ENCODE assay signal across 8 cellular contexts in genomic region chr9:108934323-108934885, GRCh38. TPM values are rescaled to one million over a fixed set of nuclear protein-coding genes. Genes with fewer than 3 reads are reported as not detected.
DNase-seq lines count a peak whose midpoint lies in the region; ATAC-seq and TF ChIP-seq lines count a peak whose summit lies in the region.

ABITRAM (plus strand) TSS chr9:108934400; CDS start chr9:108934487, 87 bp downstream.

- peak within 1 kb of the TSS; percentile 98 to 100 (median 99) for H3K4me3 Mint-ChIP-seq in IgD-negative memory B cell
- H3K4me3 Mint-ChIP-seq in natural killer cell treated with Interleukin-12 subunit alpha and Interleukin-12 subunit beta and Interleukin-15 and Interleukin-18, amount 100 ng/mL, for 72 hours = peak within 1 kb of the TSS; percentile 88

- H3K27ac Mint-ChIP-seq in IgD-negative memory B cell = peak within 1 kb of the TSS; percentile 81 to 99 (median 96)
- H3K27ac Mint-ChIP-seq in natural killer cell treated with Interleukin-12 subunit alpha and Interleukin-12 subunit beta and Interleukin-15 and Interleukin-18, amount 100 ng/mL, for 72 hours = peak within 1 kb of the TSS; percentile 87 to 97

- H3K9me3 Mint-ChIP-seq in IgD-negative memory B cell = no peaks in the 10 kb centered on the region
- no peaks in the 10 kb centered on the region for H3K9me3 Mint-ChIP-seq in natural killer cell treated with Interleukin-12 subunit alpha and Interleukin-12 subunit beta and Interleukin-15 and Interleukin-18, amount 100 ng/mL, for 72 hours

- no peaks in the 10 kb centered on the region for H3K9me3 ChIP-seq in Peyer's patch

- DNase-seq in DMS153 (lab: John Stamatoyannopoulos, UW) = peak; percentile 49
- peak; percentile 68 to 88 (median 86) for DNase-seq in Peyer's patch
- peak; percentile 70 for DNase-seq in activated T-helper 9 cell treated with anti-CD3 and anti-CD28 coated beads, Interleukin-2, amount 50 U/mL, for 16 hours (ENCODE audit: low read depth)
- peak; percentile 86 for DNase-seq in fibroblast of pulmonary artery (ENCODE audit: low read depth)
- DNase-seq in natural killer cell treated with Interleukin-12 subunit alpha and Interleukin-12 subunit beta and Interleukin-15 and Interleukin-18, amount 100 ng/mL, for 72 hours (ENCODE audit: low spot score) = peak; percentile 86
- DNase-seq in stimulated activated naive CD4-positive, alpha-beta T cell treated with Interleukin-2 at 50 U/mL for 16 hours (lab: John Stamatoyannopoulos, UW) = peak; percentile 81

- no peaks in the 10 kb centered on the region for H3K27me3 ChIP-seq in Peyer's patch

- H3K4me1 Mint-ChIP-seq in IgD-negative memory B cell = peaks cover 16 to 26% (median 18%) of the 10 kb centered on the region in 3 donors
- H3K4me1 Mint-ChIP-seq in natural killer cell treated with Interleukin-12 subunit alpha and Interleukin-12 subunit beta and Interleukin-15 and Interleukin-18, amount 100 ng/mL, for 72 hours (ENCODE audit: low read depth in 2 of 2) = peaks cover 18 to 30% of the 10 kb centered on the region in 2 donors

- H3K4me3 ChIP-seq in Peyer's patch = peak within 1 kb of the TSS; percentile 70 to 94 (median 86)
- H3K4me3 ChIP-seq in fibroblast of pulmonary artery (replicated peaks; ENCODE audit: low read depth, low read length) = peak within 1 kb of the TSS; percentile 96

- H3K36me3 ChIP-seq in Peyer's patch = peaks cover 0 to 13% (median 0%) of the 10 kb centered on the region in 3 donors

- TF ChIP-seq CTCF in Peyer's patch (IDR thresholded peaks at IDR 0.05) (no peak), fibroblast of pulmonary artery (IDR thresholded peaks at IDR 0.05; ENCODE audit: low read length, missing control alignments) (no peak)

- TF ChIP-seq POLR2A in Peyer's patch (IDR thresholded peaks at IDR 0.05) = peak in 1 of 2 donors; percentile 11

- H3K27ac ChIP-seq in Peyer's patch = peak within 1 kb of the TSS; percentile 81 to 91 (median 88)

- H3K27me3 Mint-ChIP-seq in IgD-negative memory B cell = no peaks in the 10 kb centered on the region
- no peaks in the 10 kb centered on the region for H3K27me3 Mint-ChIP-seq in natural killer cell treated with Interleukin-12 subunit alpha and Interleukin-12 subunit beta and Interleukin-15 and Interleukin-18, amount 100 ng/mL, for 72 hours

- peaks cover 0 to 21% (median 2%) of the 10 kb centered on the region in 4 donors for H3K4me1 ChIP-seq in Peyer's patch

- H3K36me3 Mint-ChIP-seq in IgD-negative memory B cell = peaks cover 4% of the 10 kb centered on the region
- H3K36me3 Mint-ChIP-seq in natural killer cell treated with Interleukin-12 subunit alpha and Interleukin-12 subunit beta and Interleukin-15 and Interleukin-18, amount 100 ng/mL, for 72 hours = no peaks in the 10 kb centered on the region

- peak; percentile 77 for ATAC-seq in GM21529 (IDR thresholded peaks at IDR 0.05; ENCODE audit: unreplicated experiment)
- ATAC-seq in natural killer cell treated with Interleukin-12 subunit alpha and Interleukin-12 subunit beta and Interleukin-15 and Interleukin-18, amount 100 ng/mL, for 72 hours = peak; percentile 92 to 94

RNA-seq across cellular contexts. Expression of gene ABITRAM, which starts in this region (rescaled TPM):
- polyA plus RNA-seq in IgD-negative memory B cell = 11.4 TPM
- 10 to 100 TPM in 3 of 4 donors, 1 to 10 TPM in 1; 3.3 to 15.6 (median 11.2) TPM for total RNA-seq in Peyer's patch
- total RNA-seq in natural killer cell treated with Interleukin-12 subunit alpha and Interleukin-12 subunit beta and Interleukin-15 and Interleukin-18, amount 100 ng/mL, for 72 hours = 1 to 10 TPM; 6.9 to 8.5 TPM

Comparison
In these comparisons a context has a peak if more than half of its experiments do, and no peak if none do; other contexts are left out.
1. Peak in every context shown above with its lines: DNase-seq, ATAC-seq, H3K4me3 ChIP-seq and H3K27ac ChIP-seq.